Comparison of ENCODE assay signal across 27 cellular contexts in genomic region chr4:96293806-96294205, GRCh38.
A peak's percentile ranks its signal among the peaks of the same experiment; 100 is the strongest.
DNase-seq lines count a peak whose midpoint lies in the region; FAIRE-seq and TF ChIP-seq lines count a peak whose summit lies in the region.
"Had no signal": no experiment of that assay in that cellular context is flagged by ENCODE, and none has a peak within 500 bp of the region (broad histone marks: within the 10 kb centered on the region; RNA-seq: fewer than 3 reads in every experiment).

No MANE protein-coding gene starts in this region.

- CTCF ChIA-PET in H1 (lab: Charles Lee; ENCODE audit: partially characterized antibody) = no interaction called here

- TF ChIP-seq CTCF in H1 (IDR thresholded peaks at IDR 0.05; ENCODE audit: control extremely low read depth in 1 of 3, insufficient read depth in 1 of 3, low read depth in 1 of 3, low read length in 3 of 3) (no peak), left ventricle myocardium inferior (IDR thresholded peaks at IDR 0.05; ENCODE audit: borderline replicate concordance) (no peak)

- no peak overlapping the region; the same call in 1 of the 2 replicates for H3K27ac ChIP-seq in H1 (ENCODE audit: low read depth, low read length)
- H3K27ac ChIP-seq in small intestine (ENCODE audit: low read depth in 1 of 2, low read length in 1 of 2) = no peak overlapping the region
- H3K27ac ChIP-seq in left ventricle myocardium inferior (replicated peaks) = no peak overlapping the region
- H3K27ac ChIP-seq: HL-60, RWPE1 had no signal

- H3K23ac ChIP-seq in H1 (ENCODE audit: insufficient read length) = no peak overlapping the region

- no peak overlapping the region for H3K4me2 ChIP-seq in H1 (ENCODE audit: insufficient read depth in 1 of 2, low read depth in 2 of 2, low read length in 2 of 2)

- no peak overlapping the region for H2BK5ac ChIP-seq in H1 (ENCODE audit: low read depth, low read length)

- no peaks in the 10 kb centered on the region for H3K9me3 ChIP-seq in H1 (ENCODE audit: insufficient read depth in 2 of 2, low read depth in 1 of 2, low read length in 1 of 2)
- no peaks in the 10 kb centered on the region for H3K9me3 ChIP-seq in small intestine (ENCODE audit: control insufficient read depth, low read depth)
- no peaks in the 10 kb centered on the region for H3K9me3 ChIP-seq in left ventricle myocardium inferior (replicated peaks)

- H3K23me2 ChIP-seq in H1 (ENCODE audit: low read depth, low read length) = no peaks in the 10 kb centered on the region

- H3K27me3 ChIP-seq in H1 (replicated peaks in 1 of 4; ENCODE audit: control insufficient read depth in 3 of 4, extremely low read depth in 1 of 4, insufficient read depth in 3 of 4, low read length in 3 of 4) (no peaks in the 10 kb centered on the region), small intestine (ENCODE audit: control insufficient read depth in 2 of 2, insufficient read depth in 2 of 2, low read length in 2 of 2) (no peaks in the 10 kb centered on the region), left ventricle myocardium inferior (ENCODE audit: low read depth) (no peaks in the 10 kb centered on the region)

- DNase-seq in NCI-H2171 treated with DMSO at 0.1 percent for 48 hours (lab: John Stamatoyannopoulos, UW) (peak; percentile 46), NCI-H2171 (lab: John Stamatoyannopoulos, UW) (no peak), OCI-M1 (lab: John Stamatoyannopoulos, UW) (peak; percentile 13), H1 (ENCODE audit: low read depth in 1 of 2, low spot score in 2 of 2) (no peak), small intestine (peak; percentile 1), urothelium cell line (ENCODE audit: low spot score) (no peak), UCSD-AML1 (lab: John Stamatoyannopoulos, UW; ENCODE audit: unreplicated experiment) (no peak), left ventricle myocardium inferior (no peak)
- DNase-seq: 8988T; activated CD4-positive, alpha-beta T cell treated with anti-CD3 and anti-CD28 coated beads for 1 hour; activated CD8-positive, alpha-beta T cell treated with anti-CD3 and anti-CD28 coated beads, Interleukin-2, amount 10 ng/mL, durations not matched to agents 7 days and 5 days; activated effector memory CD4-positive, alpha-beta T cell treated with Interleukin-2 at 50 U/mL for 16 hours; activated naive CD8-positive, alpha-beta T cell treated with anti-CD3 and anti-CD28 coated beads for 36 hours; CD8-positive, alpha-beta T cell; DMS79; GF-D8; islet precursor cell; Kasumi-1; naive thymus-derived CD8-positive, alpha-beta T cell; NCI-H1048; NCI-H1694; stimulated activated naive CD8-positive, alpha-beta T cell treated with anti-CD3 and anti-CD28 coated beads, Interleukin-15, amount 100 ng/mL, for 72 hours; T-cell had no signal

- H2BK20ac ChIP-seq in H1 (ENCODE audit: low read length) = no peak overlapping the region

- TF ChIP-seq POLR2A in H1 (IDR thresholded peaks at IDR 0.05; ENCODE audit: control extremely low read depth in 1 of 2, low read depth in 2 of 2, low read length in 2 of 2) = no peak

- H3K56ac ChIP-seq in H1 (replicated peaks; ENCODE audit: insufficient read length, low read depth, low read length) = no peak overlapping the region

- H3K4me1 ChIP-seq in H1 (replicated peaks in 1 of 4; ENCODE audit: control insufficient read depth in 3 of 4, insufficient read depth in 4 of 4, low read length in 3 of 4) = no peaks in the 10 kb centered on the region
- H3K4me1 ChIP-seq in small intestine (ENCODE audit: control insufficient read depth in 2 of 2, insufficient read depth in 1 of 2, low read depth in 1 of 2, low read length in 1 of 2) = no peaks in the 10 kb centered on the region
- H3K4me1 ChIP-seq in left ventricle myocardium inferior = no peaks in the 10 kb centered on the region

- H3K4ac ChIP-seq in H1 (replicated peaks; ENCODE audit: insufficient read length, low read depth, low read length) = no peak overlapping the region

- no peak overlapping the region for H3K14ac ChIP-seq in H1 (ENCODE audit: insufficient read length)

- no peak overlapping the region for H2AK5ac ChIP-seq in H1 (ENCODE audit: low read depth, low read length)

- TF ChIP-seq EP300 in H1 (IDR thresholded peaks at IDR 0.05; ENCODE audit: borderline replicate concordance in 1 of 2, low read depth in 2 of 2, low read length in 2 of 2) = no peak

- no peak overlapping the region for H2BK15ac ChIP-seq in H1 (ENCODE audit: low read length)

- H4K91ac ChIP-seq in H1 (replicated peaks; ENCODE audit: insufficient read length, low read length) = no peak overlapping the region

- intact Hi-C loops in left ventricle myocardium inferior (cut with micrococcal nuclease) = no loop called here

- H3K79me1 ChIP-seq in H1 (ENCODE audit: low read depth, low read length) = no peaks in the 10 kb centered on the region

- H2BK120ac ChIP-seq in H1 (replicated peaks; ENCODE audit: low read depth, low read length) = no peak overlapping the region

- H3K18ac ChIP-seq in H1 (ENCODE audit: extremely low read depth, low read length) = no peak overlapping the region

- no peaks in the 10 kb centered on the region for H3K79me2 ChIP-seq in H1 (ENCODE audit: control insufficient read depth in 1 of 2, insufficient read depth in 2 of 2, low read length in 2 of 2)

- no peaks in the 10 kb centered on the region for H3K36me3 ChIP-seq in H1 (ENCODE audit: control insufficient read depth in 2 of 4, insufficient read depth in 4 of 4, low read length in 3 of 4)
- no peaks in the 10 kb centered on the region for H3K36me3 ChIP-seq in small intestine (ENCODE audit: control insufficient read depth in 2 of 2, insufficient read depth in 2 of 2, low read length in 2 of 2)
- H3K36me3 ChIP-seq in left ventricle myocardium inferior = no peaks in the 10 kb centered on the region

- no peak overlapping the region for H4K8ac ChIP-seq in H1 (ENCODE audit: extremely low read depth, insufficient read depth, low read length)

- FAIRE-seq in H1 (lab: Jason Lieb, UNC) (no peak), small intestine (lab: Jason Lieb, UNC) (no peak), urothelium cell line (lab: Jason Lieb, UNC) (no peak)
- FAIRE-seq: astrocyte, endothelial cell of umbilical vein had no signal

- no peak overlapping the region for H2BK12ac ChIP-seq in H1 (ENCODE audit: low read depth, low read length)

- H3K4me3 ChIP-seq in H1 (ENCODE audit: extremely low read depth in 1 of 4, insufficient read depth in 2 of 4, low read depth in 3 of 4, low read length in 4 of 4) (no peak overlapping the region), small intestine (ENCODE audit: low read depth in 1 of 2, low read length in 2 of 2) (no peak overlapping the region), left ventricle myocardium inferior (no peak overlapping the region)

- POLR2A ChIA-PET in H1 (lab: Charles Lee; ENCODE audit: partially characterized antibody) = no interaction called here

- 90% methylated on average over 5 of the region's 5 CpGs; no CpG with 5 or more reads in 1 of the 2 experiments for WGBS in H1 (ENCODE audit: extremely low coverage in 1 of 2, insufficient coverage in 1 of 2, insufficient read length in 1 of 2, insufficient replicate concordance in 2 of 2, low coverage in 1 of 2, low lambda C conversion rate in 2 of 2, missing lambda C conversion rate in 1 of 2), 2 experiments
- 63 to 66% (median 64%) methylated on average over 5 of the region's 5 CpGs for WGBS in small intestine, 3 donors

- H2AFZ ChIP-seq in H1 (ENCODE audit: low read length) = peak overlapping the region; percentile 93; the same call in 1 of the 2 replicates

- TF ChIP-seq RAD21 in H1 (IDR thresholded peaks at IDR 0.05 in 1 of 2, conservative IDR thresholded peaks at IDR 0.05 in 1 of 2; ENCODE audit: low read depth in 2 of 2, low read length in 2 of 2) = no peak

- no peaks in the 10 kb centered on the region for H4K20me1 ChIP-seq in H1 (replicated peaks in 1 of 2; ENCODE audit: control insufficient read depth in 1 of 2, insufficient read depth in 2 of 2, low read length in 2 of 2)

- no peak overlapping the region for H4K5ac ChIP-seq in H1 (ENCODE audit: insufficient read length, low read depth, low read length)

- H3K9ac ChIP-seq in H1 (replicated peaks in 1 of 4; ENCODE audit: extremely low read depth in 1 of 4, low read depth in 3 of 4, low read length in 3 of 4) = no peak overlapping the region

TF ChIP-seq in H1, 55 proteins besides CTCF, POLR2A, EP300 and RAD21 (continues in another document):
- TF ChIP-seq, protein P1, sequence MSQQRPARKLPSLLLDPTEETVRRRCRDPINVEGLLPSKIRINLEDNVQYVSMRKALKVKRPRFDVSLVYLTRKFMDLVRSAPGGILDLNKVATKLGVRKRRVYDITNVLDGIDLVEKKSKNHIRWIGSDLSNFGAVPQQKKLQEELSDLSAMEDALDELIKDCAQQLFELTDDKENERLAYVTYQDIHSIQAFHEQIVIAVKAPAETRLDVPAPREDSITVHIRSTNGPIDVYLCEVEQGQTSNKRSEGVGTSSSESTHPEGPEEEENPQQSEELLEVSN (IDR thresholded peaks at IDR 0.05) = no peak
- no peak for TF ChIP-seq USF2 (IDR thresholded peaks at IDR 0.05; ENCODE audit: low read length)
- TF ChIP-seq BRCA1 (IDR thresholded peaks at IDR 0.05; ENCODE audit: low read depth, low read length) = no peak
- TF ChIP-seq MAFK (IDR thresholded peaks at IDR 0.05; ENCODE audit: low read depth, low read length) = no peak
- TF ChIP-seq FOSL1 (IDR thresholded peaks at IDR 0.05; ENCODE audit: insufficient read depth, low read depth, low read length) = no peak
- TF ChIP-seq SAP30 (IDR thresholded peaks at IDR 0.05; ENCODE audit: insufficient read depth, insufficient replicate concordance, low read length) = no peak

Comparison
In these comparisons a context has a peak if more than half of its experiments do, and no peak if none do; other contexts are left out.
1. DNase-seq: peak in NCI-H2171 treated with DMSO at 0.1 percent for 48 hours (single experiment), OCI-M1 (single experiment) and small intestine (single experiment); none in NCI-H2171 (single experiment), H1 (0 of 2), urothelium cell line (single experiment), UCSD-AML1 (single experiment) and left ventricle myocardium inferior (single experiment).